Comparison of ENCODE assay signal across 9 cellular contexts in the genomic region with DNA sequence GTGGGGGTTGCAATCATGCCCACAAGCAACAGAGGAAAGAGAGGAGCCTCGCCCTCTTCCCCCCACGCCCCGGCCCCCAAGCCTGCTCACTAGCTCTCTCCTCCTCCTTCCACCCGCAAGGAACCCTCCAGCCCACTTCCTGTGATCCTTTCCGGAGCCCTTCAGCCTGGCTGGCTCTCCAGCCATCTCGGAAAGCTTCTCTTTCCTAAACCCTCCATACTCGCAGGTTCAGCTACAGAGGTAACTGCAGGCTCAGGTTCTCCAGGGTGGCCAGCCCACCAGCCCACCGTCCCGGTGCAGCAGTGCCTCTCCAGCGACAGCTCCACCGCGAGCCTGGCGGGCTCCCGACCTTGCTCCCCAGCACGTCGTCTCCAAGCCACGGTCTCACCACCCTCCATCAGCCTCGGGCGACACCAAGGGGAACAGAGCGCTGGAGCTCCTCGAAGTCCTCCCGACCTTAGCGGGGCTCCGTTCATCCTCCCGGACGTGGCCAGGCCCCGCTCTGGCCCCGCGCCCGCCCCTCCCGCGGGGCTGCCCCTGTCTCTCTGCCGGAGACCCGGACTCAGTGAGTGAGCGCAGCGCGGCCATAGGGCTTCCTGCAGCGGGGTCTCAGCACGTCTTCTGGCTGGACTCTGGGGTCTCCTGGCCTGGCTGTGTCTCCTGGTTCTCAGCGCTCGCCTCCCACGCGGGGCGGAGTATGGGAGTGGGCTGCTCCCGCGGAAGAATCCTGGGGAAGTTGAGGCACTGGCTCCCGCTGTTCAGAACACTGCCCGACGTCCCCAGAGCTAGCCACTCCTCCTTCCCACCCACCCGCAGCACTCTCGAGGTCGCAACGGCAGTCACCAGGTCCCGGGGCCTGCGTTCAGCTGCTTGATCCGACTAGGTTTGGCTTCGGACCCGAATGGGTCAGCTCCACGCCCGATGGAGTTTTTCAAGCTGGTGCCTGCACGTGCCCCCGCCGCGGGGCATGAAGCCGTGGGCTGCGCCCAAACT. TPM values are rescaled to one million over a fixed set of nuclear protein-coding genes. Genes with fewer than 3 reads are reported as not detected.
DNase-seq lines count a peak whose midpoint lies in the region; ATAC-seq and TF ChIP-seq lines count a peak whose summit lies in the region.
"Had no signal": no experiment of that assay in that cellular context is flagged by ENCODE, and none has a peak within 500 bp of the region (broad histone marks: within the 10 kb centered on the region; RNA-seq: fewer than 3 reads in every experiment).

No MANE protein-coding gene starts in this region.

- H3K4me3 ChIP-seq in GM12875 (ENCODE audit: low read depth, low read length) = peak overlapping the region; percentile 11
- H3K4me3 ChIP-seq in RWPE2 (ENCODE audit: severe bottlenecking) = no peak overlapping the region
- H3K4me3 ChIP-seq in colonic mucosa = peak overlapping the region; percentile 37
- peak overlapping the region; percentile 25 to 42 (median 38) for H3K4me3 ChIP-seq in right lobe of liver

- intact Hi-C loops in colonic mucosa (cut with DNase I) = no loop called here
- intact Hi-C loops in right lobe of liver (cut with DNase I) = no loop called here

- TF ChIP-seq CTCF in GM12875 (IDR thresholded peaks at IDR 0.05; ENCODE audit: borderline replicate concordance, insufficient read depth, low read depth, low read length) (no peak), RWPE2 (IDR thresholded peaks at IDR 0.05; ENCODE audit: poor library complexity, severe bottlenecking) (no peak), colonic mucosa (IDR thresholded peaks at IDR 0.05) (no peak), right lobe of liver (IDR thresholded peaks at IDR 0.05) (no peak)

- no peaks in the 10 kb centered on the region for H3K36me3 ChIP-seq in RWPE2 (ENCODE audit: low read depth)
- no peaks in the 10 kb centered on the region for H3K36me3 ChIP-seq in colonic mucosa
- H3K36me3 ChIP-seq in right lobe of liver = no peaks in the 10 kb centered on the region

- H3K27ac ChIP-seq in RWPE2 (ENCODE audit: poor library complexity, severe bottlenecking) (no peak overlapping the region), colonic mucosa (peak overlapping the region; percentile 32), right lobe of liver (peak overlapping the region in 1 of 3 donors; percentile 29)

- ATAC-seq in RWPE2 (ENCODE audit: low read depth) = peak; percentile 45
- peak; percentile 67 to 74 (median 68) for ATAC-seq in right lobe of liver
- ATAC-seq in stimulated activated naive CD8-positive, alpha-beta T cell treated with anti-CD3 and anti-CD28 coated beads, Interleukin-15, Interleukin-2, amounts not matched to agents 100 U/mL and 50 U/mL, for 24 hours = peak; percentile 62
- no peak for ATAC-seq in HG02759 (IDR thresholded peaks at IDR 0.05; ENCODE audit: unreplicated experiment)
- ATAC-seq in HG02981 (IDR thresholded peaks at IDR 0.05; ENCODE audit: unreplicated experiment) = no peak
- ATAC-seq in GM18909 (IDR thresholded peaks at IDR 0.05; ENCODE audit: poor library complexity, unreplicated experiment) = no peak

- H3K9me3 ChIP-seq in RWPE2 (ENCODE audit: severe bottlenecking) (no peaks in the 10 kb centered on the region), colonic mucosa (no peaks in the 10 kb centered on the region), right lobe of liver (no peaks in the 10 kb centered on the region)

- 4% methylated on average over 19 of the region's 66 CpGs for WGBS in right lobe of liver (ENCODE audit: insufficient coverage, low coverage, low lambda C conversion rate, missing lambda C conversion rate)

- no peak for TF ChIP-seq POLR2A in right lobe of liver (IDR thresholded peaks at IDR 0.05)

- no peaks in the 10 kb centered on the region for H3K27me3 ChIP-seq in RWPE2 (ENCODE audit: insufficient read depth, poor library complexity, severe bottlenecking)
- peaks cover 8% of the 10 kb centered on the region for H3K27me3 ChIP-seq in colonic mucosa
- no peaks in the 10 kb centered on the region for H3K27me3 ChIP-seq in right lobe of liver

- H3K4me1 ChIP-seq in RWPE2 (ENCODE audit: insufficient read depth, poor library complexity, severe bottlenecking) (no peaks in the 10 kb centered on the region), colonic mucosa (no peaks in the 10 kb centered on the region), right lobe of liver (no peaks in the 10 kb centered on the region)

- DNase-seq in RWPE2 (ENCODE audit: low spot score) = no peak
- DNase-seq in colonic mucosa = no peak
- peak in 1 of 3 donors; percentile 39 for DNase-seq in right lobe of liver
- peak; percentile 57 for DNase-seq in stimulated activated naive CD8-positive, alpha-beta T cell treated with anti-CD3 and anti-CD28 coated beads, Interleukin-15, Interleukin-2, amounts not matched to agents 100 U/mL and 50 U/mL, for 24 hours

- H3K9ac ChIP-seq in colonic mucosa (ENCODE audit: low read depth in 2 of 2, low read length in 2 of 2) = peak overlapping the region; percentile 19 to 44

RNA-seq across cellular contexts. Expression of a gene that starts 12.8 kb away (rescaled TPM):
- total RNA-seq in colonic mucosa (not detected), right lobe of liver (not detected)
- total RNA-seq: NCI-H460 had no signal

RNA-seq across cellular contexts. Expression of a gene that starts 16.8 kb away (rescaled TPM):
- total RNA-seq in colonic mucosa (1 to 10 TPM; 1.4 to 2.7 TPM), right lobe of liver (10 to 100 TPM in 1 of 6 experiments, 1 to 10 TPM in 5; 1.6 to 12.2 (median 2.5) TPM)
- total RNA-seq: NCI-H460 had no signal

RNA-seq across cellular contexts. Expression of a gene that starts 31.7 kb away (rescaled TPM):
- total RNA-seq in colonic mucosa = 10 to 100 TPM in 1 of 2 donors, 1 to 10 TPM in 1; 4.0 to 11.6 TPM
- 1 to 10 TPM in 4 of 6 experiments, under 1 TPM in 2; 0.49 to 3.0 (median 1.6) TPM for total RNA-seq in right lobe of liver

RNA-seq across cellular contexts. Expression of a gene that starts 38.4 kb away (rescaled TPM):
- total RNA-seq in colonic mucosa = 10 to 100 TPM; 16.8 to 26.5 TPM
- 1 to 10 TPM; 4.7 to 9.5 (median 6.8) TPM for total RNA-seq in right lobe of liver

Comparison
In these comparisons a context has a peak if more than half of its experiments do, and no peak if none do; other contexts are left out.
1. ATAC-seq: peak in RWPE2 (single experiment), right lobe of liver (4 of 4) and stimulated activated naive CD8-positive, alpha-beta T cell treated with anti-CD3 and anti-CD28 coated beads, Interleukin-15, Interleukin-2, amounts not matched to agents 100 U/mL and 50 U/mL, for 24 hours (single experiment); none in HG02759 (single experiment), HG02981 (single experiment) and GM18909 (single experiment).